13 cellular contexts compared by ENCODE assay signal in the genomic region with DNA sequence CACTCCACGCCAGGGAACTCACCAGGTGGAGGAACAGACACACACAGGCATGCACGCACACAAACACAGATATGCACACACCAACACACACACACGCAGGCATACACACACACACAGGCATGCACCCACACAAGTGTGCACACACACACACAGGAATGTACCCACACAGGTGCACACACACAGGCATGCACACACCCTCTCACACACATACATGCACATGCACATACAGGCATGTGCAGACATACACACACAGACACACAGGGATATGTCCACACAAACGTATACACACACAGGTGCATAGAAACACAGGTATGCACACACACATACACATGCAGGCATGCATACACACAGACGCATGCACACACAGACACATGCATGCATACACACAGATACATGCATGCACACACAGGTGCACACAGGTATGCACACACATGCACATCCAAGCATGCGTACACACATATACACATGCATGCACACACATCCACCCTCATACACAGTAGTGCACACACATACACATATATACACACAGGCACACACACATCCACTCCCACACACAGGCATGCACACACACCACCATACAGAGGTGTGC.
"Had no signal": no experiment of that assay in that cellular context is flagged by ENCODE, and none has a peak within 500 bp of the region (broad histone marks: within the 10 kb centered on the region; RNA-seq: fewer than 3 reads in every experiment).

No MANE protein-coding gene starts in this region.

- H3K4me1 ChIP-seq: colonic mucosa, left ventricle myocardium inferior, parathyroid adenoma, vagina had no signal

- H2AFZ ChIP-seq: parathyroid adenoma had no signal

- H3K9me3 ChIP-seq: colonic mucosa, left ventricle myocardium inferior, thyroid gland, vagina had no signal

- H3K9ac ChIP-seq: parathyroid adenoma had no signal

- H3K36me3 ChIP-seq: colonic mucosa, left ventricle myocardium inferior, thyroid gland, vagina had no signal

- H3K79me2 ChIP-seq: parathyroid adenoma had no signal

- H3K27me3 ChIP-seq: colonic mucosa, thyroid gland, vagina had no signal

- H3K4me3 ChIP-seq: colonic mucosa, left ventricle myocardium inferior, thyroid gland, vagina had no signal

- DNase-seq: activated CD4-positive, alpha-beta T cell treated with anti-CD3 and anti-CD28 coated beads for 48 hours; activated gamma-delta T cell treated with Interleukin-2 at 50 U/mL for 16 hours; activated T-cell treated with anti-CD3 and anti-CD28 coated beads, Interleukin-2, amount 50 U/mL, for 1 hour; colonic mucosa; effector memory CD4-positive, alpha-beta T cell; left ventricle myocardium inferior; stimulated activated CD4-positive, alpha-beta T cell treated with anti-CD3 and anti-CD28 coated beads, Interleukin-4, amount 100 ng/mL, for 1 hour; T-helper 9 cell; thyroid gland had no signal

- H3K27ac ChIP-seq: colonic mucosa, epithelial cell of prostate, left ventricle myocardium inferior, parathyroid adenoma, vagina, VCaP had no signal
